ENCODE assay signal across 26 cellular contexts in the genomic region with DNA sequence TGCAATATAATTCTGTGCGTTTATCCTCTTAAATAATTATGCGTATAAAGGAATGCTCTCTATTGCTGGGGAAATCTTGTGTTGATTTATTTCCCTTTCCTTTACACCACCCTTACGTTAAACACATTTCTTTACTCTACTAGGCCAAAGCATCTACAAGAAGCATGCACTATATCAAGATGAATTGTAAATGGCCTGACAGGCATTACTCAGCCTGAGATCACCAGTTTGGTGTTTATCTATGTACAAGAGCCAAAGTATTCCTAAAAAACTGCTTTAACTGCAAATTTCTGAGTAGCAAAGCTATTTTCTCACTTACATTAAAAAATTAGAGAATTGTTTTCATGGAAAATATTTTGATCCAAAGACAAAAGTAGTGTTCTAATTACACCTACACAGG.
"Had no signal": no experiment of that assay in that cellular context is flagged by ENCODE, and none has a peak within 500 bp of the region (broad histone marks: within the 10 kb centered on the region; RNA-seq: fewer than 3 reads in every experiment).

No MANE protein-coding gene starts in this region.

- H3K27ac Mint-ChIP-seq: activated naive CD4-positive, alpha-beta T cell treated with anti-CD3 and anti-CD28 coated beads, Interleukin-2, amount 50 U/mL, for 72 hours; activated T-cell treated with anti-CD3 and anti-CD28 coated beads, Interleukin-2, amount 50 U/mL, for 72 hours; endodermal cell; immature natural killer cell; mesothelial cell of epicardium; naive B cell; nephron progenitor cell had no signal

- H3K27me3 Mint-ChIP-seq: naive B cell had no signal

- H3K9me3 Mint-ChIP-seq: activated naive CD4-positive, alpha-beta T cell treated with anti-CD3 and anti-CD28 coated beads, Interleukin-2, amount 50 U/mL, for 72 hours; endodermal cell; nephron progenitor cell had no signal

- ATAC-seq: activated naive CD4-positive, alpha-beta T cell treated with anti-CD3 and anti-CD28 coated beads, Interleukin-2, amount 50 U/mL, for 72 hours; activated T-cell treated with anti-CD3 and anti-CD28 coated beads, Interleukin-2, amount 50 U/mL, for 72 hours; foreskin keratinocyte; heart left ventricle; right lobe of liver; stimulated activated naive CD8-positive, alpha-beta T cell treated with anti-CD3 and anti-CD28 coated beads, Interleukin-15, Interleukin-2, amounts not matched to agents 100 U/mL and 50 U/mL, for 24 hours had no signal

- H3K4me3 Mint-ChIP-seq: activated T-cell treated with anti-CD3 and anti-CD28 coated beads, Interleukin-2, amount 50 U/mL, for 72 hours; endodermal cell; immature natural killer cell; mesothelial cell of epicardium; naive B cell; nephron progenitor cell had no signal

- DNase-seq: activated CD4-positive, alpha-beta T cell treated with anti-CD3 and anti-CD28 coated beads for 4 hours; activated CD4-positive, alpha-beta T cell treated with anti-CD3 and anti-CD28 coated beads, Interleukin-2, amount 50 U/mL, for 4 hours; activated naive CD4-positive, alpha-beta T cell; activated T-cell treated with anti-CD3 and anti-CD28 coated beads for 4 hours; activated T-cell treated with anti-CD3 and anti-CD28 coated beads, Interleukin-2, amount 50 U/mL, for 72 hours; anterior cingulate cortex; brain microvascular endothelial cell; caudate nucleus; endodermal cell; esophagus squamous epithelium; heart left ventricle; hypothalamus; immature natural killer cell; naive B cell; nephron progenitor cell; right lobe of liver; stimulated activated CD4-positive, alpha-beta T cell treated with anti-CD3 and anti-CD28 coated beads, Interleukin-2, amount 100 ng/mL, for 48 hours; stimulated activated naive CD8-positive, alpha-beta T cell treated with anti-CD3 and anti-CD28 coated beads, Interleukin-15, Interleukin-2, amounts not matched to agents 100 U/mL and 50 U/mL, for 24 hours; testis; transverse colon had no signal

- H3K9me3 ChIP-seq: esophagus squamous epithelium, neutrophil, right lobe of liver, testis, transverse colon had no signal

- H3K4me1 ChIP-seq: esophagus squamous epithelium, foreskin keratinocyte, heart left ventricle, right lobe of liver, testis, transverse colon had no signal

- H3K4me1 Mint-ChIP-seq: endodermal cell, immature natural killer cell, mesothelial cell of epicardium, naive B cell, nephron progenitor cell had no signal

- H3K4me3 ChIP-seq: esophagus squamous epithelium, heart left ventricle, right lobe of liver, testis, transverse colon had no signal

- H3K27me3 ChIP-seq: brain microvascular endothelial cell, esophagus squamous epithelium, foreskin keratinocyte, heart left ventricle, neutrophil, right lobe of liver, testis, transverse colon had no signal

- H3K27ac ChIP-seq: brain microvascular endothelial cell, epithelial cell of prostate, esophagus squamous epithelium, foreskin keratinocyte, heart left ventricle, neutrophil, right lobe of liver, testis, transverse colon, VCaP had no signal

- H3K36me3 Mint-ChIP-seq: activated naive CD4-positive, alpha-beta T cell treated with anti-CD3 and anti-CD28 coated beads, Interleukin-2, amount 50 U/mL, for 72 hours; immature natural killer cell; mesothelial cell of epicardium; naive B cell had no signal

- H3K36me3 ChIP-seq: brain microvascular endothelial cell, esophagus squamous epithelium, heart left ventricle, neutrophil, right lobe of liver, transverse colon had no signal
